12 cellular contexts compared by ENCODE assay signal in the genomic region with DNA sequence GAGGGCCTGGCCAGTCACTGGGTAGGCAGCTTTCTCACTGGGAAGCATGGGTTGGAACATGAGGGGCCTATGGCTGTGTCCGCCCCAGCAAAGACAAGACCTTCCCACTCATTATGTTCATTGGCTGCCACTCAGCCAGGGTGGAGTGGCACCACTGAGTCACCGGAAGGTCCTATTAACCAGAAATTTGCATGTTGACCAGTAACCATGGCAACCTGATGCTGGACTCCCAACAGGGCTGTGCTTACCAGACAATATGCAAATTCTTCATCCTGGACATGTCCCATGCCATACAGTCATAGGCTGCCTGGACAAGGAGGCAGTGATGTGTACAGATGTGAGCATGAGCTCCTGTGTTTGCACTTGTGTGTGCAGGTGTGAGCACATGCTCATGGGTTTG.
DNase-seq lines count a peak whose midpoint lies in the region; TF ChIP-seq lines count a peak whose summit lies in the region.
"Had no signal": no experiment of that assay in that cellular context is flagged by ENCODE, and none has a peak within 500 bp of the region (broad histone marks: within the 10 kb centered on the region; RNA-seq: fewer than 3 reads in every experiment).

No MANE protein-coding gene starts in this region.

- 58 to 75% methylated on average over 2 of the region's 2 CpGs for WGBS in GM23248 (ENCODE audit: low coverage in 1 of 2, low lambda C conversion rate in 2 of 2, missing lambda C conversion rate in 2 of 2), 2 experiments
- WGBS in endodermal cell (ENCODE audit: insufficient coverage in 1 of 2, insufficient read length in 1 of 2), 2 experiments: 85 to 96% methylated on average over 2 of the region's 2 CpGs

- H3K27ac ChIP-seq in GM23248 (no peak overlapping the region), endodermal cell (ENCODE audit: low read depth, low read length) (no peak overlapping the region), tibial artery (no peak overlapping the region)
- H3K27ac ChIP-seq: ascending aorta had no signal

- no peaks in the 10 kb centered on the region for H3K4me1 ChIP-seq in GM23248 (ENCODE audit: insufficient read depth)
- no peaks in the 10 kb centered on the region for H3K4me1 ChIP-seq in endodermal cell (ENCODE audit: control insufficient read depth, insufficient read depth, low read length)
- H3K4me1 ChIP-seq in tibial artery: peaks cover 0 to 10% (median 4%) of the 10 kb centered on the region in 4 donors
- H3K4me1 ChIP-seq: ascending aorta had no signal

- no peaks in the 10 kb centered on the region for H3F3A ChIP-seq in GM23248 (ENCODE audit: insufficient read depth)

- in situ Hi-C loops in GM23248 (cut with MboI): no loop called here

- intact Hi-C loops in tibial artery (cut with DNase I; ENCODE audit: low total_unique reads): no loop called here

- no peak overlapping the region for H3K27ac Mint-ChIP-seq in endodermal cell
- H3K27ac Mint-ChIP-seq: CD4-positive, alpha-beta memory T cell; nephron progenitor cell had no signal

- no peak for TF ChIP-seq CTCF in endodermal cell (conservative IDR thresholded peaks at IDR 0.05)
- TF ChIP-seq CTCF in tibial artery (IDR thresholded peaks at IDR 0.05): no peak

- no peaks in the 10 kb centered on the region for H3K4me1 Mint-ChIP-seq in endodermal cell
- H3K4me1 Mint-ChIP-seq: CD4-positive, alpha-beta memory T cell; nephron progenitor cell had no signal

- no peak overlapping the region for H2AFZ ChIP-seq in GM23248

- no peak overlapping the region for H3K4me2 ChIP-seq in GM23248 (ENCODE audit: unreplicated experiment)

- no peaks in the 10 kb centered on the region for H3K79me2 ChIP-seq in GM23248 (ENCODE audit: insufficient read depth)

- no peaks in the 10 kb centered on the region for H4K20me1 ChIP-seq in GM23248 (ENCODE audit: insufficient read depth)

- H3K9me3 Mint-ChIP-seq in endodermal cell: no peaks in the 10 kb centered on the region
- H3K9me3 Mint-ChIP-seq: CD4-positive, alpha-beta memory T cell; nephron progenitor cell had no signal

- H3K9me3 ChIP-seq in GM23248 (ENCODE audit: low read depth): no peaks in the 10 kb centered on the region
- H3K9me3 ChIP-seq in endodermal cell (ENCODE audit: control insufficient read depth, low read length): no peaks in the 10 kb centered on the region
- no peaks in the 10 kb centered on the region for H3K9me3 ChIP-seq in tibial artery
- H3K9me3 ChIP-seq: ascending aorta had no signal

- H3K36me3 ChIP-seq in GM23248 (ENCODE audit: low read depth): no peaks in the 10 kb centered on the region
- no peaks in the 10 kb centered on the region for H3K36me3 ChIP-seq in endodermal cell (ENCODE audit: control insufficient read depth, insufficient read depth, low read length)
- no peaks in the 10 kb centered on the region for H3K36me3 ChIP-seq in tibial artery
- H3K36me3 ChIP-seq: ascending aorta had no signal

- H3K4me3 ChIP-seq in GM23248 (no peak overlapping the region), endodermal cell (ENCODE audit: low read length) (no peak overlapping the region), tibial artery (no peak overlapping the region)
- H3K4me3 ChIP-seq: ascending aorta had no signal

- no peaks in the 10 kb centered on the region for H3K36me3 Mint-ChIP-seq in endodermal cell (ENCODE audit: low read depth)
- H3K36me3 Mint-ChIP-seq: CD4-positive, alpha-beta memory T cell had no signal

- H3K27me3 ChIP-seq in GM23248 (replicated peaks; ENCODE audit: insufficient read depth) (peaks cover 20% of the 10 kb centered on the region), endodermal cell (ENCODE audit: control insufficient read depth, insufficient read depth, low read length, poor library complexity, severe bottlenecking) (peaks cover 6% of the 10 kb centered on the region), tibial artery (no peaks in the 10 kb centered on the region)
- H3K27me3 ChIP-seq: ascending aorta had no signal

- H3K27me3 Mint-ChIP-seq in endodermal cell (ENCODE audit: insufficient read depth): peaks cover 38% of the 10 kb centered on the region

- H3K4me3 Mint-ChIP-seq in endodermal cell: no peak overlapping the region
- H3K4me3 Mint-ChIP-seq: CD4-positive, alpha-beta memory T cell; nephron progenitor cell had no signal

- H3K9ac ChIP-seq in GM23248 (no peak overlapping the region), endodermal cell (ENCODE audit: extremely low read depth, low read length, poor library complexity, severe bottlenecking) (no peak overlapping the region)

- no peaks in the 10 kb centered on the region for H3K9me2 ChIP-seq in GM23248 (ENCODE audit: insufficient read depth)

- DNase-seq in EL (peak; percentile 35), GM23248 (peak; percentile 85), RPMI7951 (ENCODE audit: low read depth) (peak; percentile 85), glomerular visceral epithelial cell (ENCODE audit: extremely low spot score) (peak; percentile 11), endodermal cell (no peak), cortex of kidney (lab: John Stamatoyannopoulos, UW) (no peak), tibial artery (no peak), NCI-H187 (lab: John Stamatoyannopoulos, UW) (no peak)
- DNase-seq: CD4-positive, alpha-beta memory T cell; NCI-H1694 treated with DMSO at 0.1 percent for 48 hours; nephron progenitor cell had no signal

Comparison
In these comparisons a context has a peak if more than half of its experiments do, and no peak if none do; other contexts are left out.
1. DNase-seq: peak in EL (single experiment), GM23248 (single experiment), RPMI7951 (single experiment) and glomerular visceral epithelial cell (single experiment); none in endodermal cell (single experiment), cortex of kidney (single experiment), tibial artery (0 of 2) and NCI-H187 (0 of 2).